15 cellular contexts compared by ENCODE assay signal in the genomic region with DNA sequence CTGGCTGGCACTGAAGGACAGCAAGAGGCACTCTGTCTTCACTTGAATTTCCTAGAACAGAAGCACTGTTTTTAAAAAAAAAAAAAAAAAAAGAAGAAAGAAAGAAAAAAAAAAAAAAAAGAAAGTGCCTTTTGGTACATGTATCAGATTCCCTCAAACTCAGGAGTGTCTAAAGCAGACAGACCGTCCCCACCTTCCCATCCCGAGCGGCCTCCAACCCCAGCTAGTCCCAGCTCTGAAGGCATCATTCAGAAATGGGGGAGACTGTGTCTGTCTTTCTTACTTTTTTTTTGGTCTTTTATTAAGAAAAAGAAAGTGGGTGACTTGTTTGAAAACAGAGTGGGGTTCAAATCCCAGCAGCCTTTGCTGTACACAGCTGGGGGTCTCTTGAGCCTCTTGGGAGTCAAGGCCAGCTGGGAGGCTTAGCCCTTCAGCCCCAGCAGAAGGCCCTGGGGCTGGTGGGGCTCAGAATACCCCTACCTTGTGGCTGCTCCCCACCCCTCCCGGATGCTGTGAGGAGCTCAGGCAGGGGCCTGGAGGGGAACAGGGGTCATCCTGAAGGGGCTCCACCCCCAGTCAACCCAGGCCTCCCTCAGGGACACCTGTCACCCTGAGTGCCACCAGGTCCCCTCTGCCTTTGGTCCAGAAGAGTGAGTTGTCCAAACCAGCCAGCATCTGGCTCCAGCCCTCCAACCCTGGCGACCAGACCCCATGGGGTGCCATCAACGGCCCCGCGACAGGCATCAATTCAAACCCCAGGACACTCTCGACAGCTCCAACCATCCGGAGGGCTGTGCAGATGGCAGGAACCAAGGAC.
"Had no signal": no experiment of that assay in that cellular context is flagged by ENCODE, and none has a peak within 500 bp of the region (broad histone marks: within the 10 kb centered on the region; RNA-seq: fewer than 3 reads in every experiment).

No MANE protein-coding gene starts in this region.

- H3K36me3 Mint-ChIP-seq: activated naive CD4-positive, alpha-beta T cell treated with anti-CD3 and anti-CD28 coated beads, Interleukin-2, amount 10 ng/mL, durations not matched to agents 7 days and 5 days; immature natural killer cell; mesothelial cell of epicardium had no signal

- ATAC-seq: effector memory CD8-positive, alpha-beta T cell; stimulated activated naive CD8-positive, alpha-beta T cell treated with anti-CD3 and anti-CD28 coated beads, Interleukin-15, Interleukin-2, amounts not matched to agents 100 U/mL and 50 U/mL, for 24 hours had no signal

- H3K4me3 ChIP-seq: esophagus squamous epithelium, lung, tibial nerve, vagina had no signal

- H3K4me3 Mint-ChIP-seq: activated naive CD4-positive, alpha-beta T cell treated with anti-CD3 and anti-CD28 coated beads, Interleukin-2, amount 10 ng/mL, durations not matched to agents 7 days and 5 days; dendritic cell treated with granulocyte-macrophage colony-stimulating factor and Interleukin-4, amounts not matched to agents 40 ng/mL and 50 ng/mL, for 4 days; effector memory CD8-positive, alpha-beta T cell; immature natural killer cell; mesothelial cell of epicardium; nephron had no signal

- H3K4me1 Mint-ChIP-seq: activated naive CD4-positive, alpha-beta T cell treated with anti-CD3 and anti-CD28 coated beads, Interleukin-2, amount 10 ng/mL, durations not matched to agents 7 days and 5 days; mesothelial cell of epicardium; nephron had no signal

- H3K9me3 ChIP-seq: esophagus squamous epithelium, tibial nerve, vagina had no signal

- H3K27ac Mint-ChIP-seq: activated naive CD4-positive, alpha-beta T cell treated with anti-CD3 and anti-CD28 coated beads, Interleukin-2, amount 10 ng/mL, durations not matched to agents 7 days and 5 days; dendritic cell treated with granulocyte-macrophage colony-stimulating factor and Interleukin-4, amounts not matched to agents 40 ng/mL and 50 ng/mL, for 4 days; immature natural killer cell; mesothelial cell of epicardium; nephron had no signal

- H3K4me1 ChIP-seq: esophagus squamous epithelium, tibial nerve, vagina had no signal

- H3K36me3 ChIP-seq: esophagus squamous epithelium, tibial nerve, vagina had no signal

- H3K9me3 Mint-ChIP-seq: dendritic cell treated with granulocyte-macrophage colony-stimulating factor and Interleukin-4, amounts not matched to agents 40 ng/mL and 50 ng/mL, for 4 days; effector memory CD8-positive, alpha-beta T cell; immature natural killer cell; mesothelial cell of epicardium; nephron had no signal

- DNase-seq: activated CD4-positive, alpha-beta T cell treated with anti-CD3 and anti-CD28 coated beads for 1 hour; activated naive CD4-positive, alpha-beta T cell treated with anti-CD3 and anti-CD28 coated beads, Interleukin-2, amount 10 ng/mL, durations not matched to agents 7 days and 5 days; effector memory CD8-positive, alpha-beta T cell; esophagus squamous epithelium; immature natural killer cell; nucleus accumbens; retina; stimulated activated naive CD8-positive, alpha-beta T cell treated with anti-CD3 and anti-CD28 coated beads, Interleukin-15, Interleukin-2, amounts not matched to agents 100 U/mL and 50 U/mL, for 24 hours; substantia nigra had no signal
